In the genomic region with DNA sequence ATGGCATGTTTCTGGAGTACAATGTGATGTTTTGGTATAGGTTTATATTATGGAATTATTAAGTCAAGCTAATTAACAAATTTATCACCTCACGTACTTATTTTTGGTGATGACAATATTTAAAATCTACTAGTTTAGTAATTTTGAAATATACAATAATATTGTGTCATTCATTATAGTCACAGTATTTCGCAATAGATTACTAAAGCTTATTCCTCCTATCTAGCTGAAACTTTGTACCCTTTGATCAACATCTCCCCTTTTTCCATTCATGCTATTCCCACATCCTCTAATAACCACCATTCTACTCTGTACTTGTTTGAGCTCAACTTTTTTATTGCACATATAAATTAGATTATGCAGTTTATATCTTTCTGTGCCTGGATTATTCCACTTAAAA, we compare ENCODE assay signal across 2 cellular contexts.
TF ChIP-seq lines count a peak whose summit lies in the region.

No MANE protein-coding gene starts in this region.

TF ChIP-seq in IMR-90, 13 proteins besides CTCF, POLR2A, EP300 and RAD21 (continued from another document):
- no peak for TF ChIP-seq SMC3 (IDR thresholded peaks at IDR 0.05; ENCODE audit: low read depth, low read length)
TF ChIP-seq in IMR-90: peak in this region for 1.

TF ChIP-seq in K562, 482 proteins besides CTCF, POLR2A, EP300 and RAD21 (continued from another document):
- TF ChIP-seq CEBPG (CRISPR knock-in tag; IDR thresholded peaks at IDR 0.05) (no peak), CEBPG (tag; conservative IDR thresholded peaks at IDR 0.05 in 1 of 2, IDR thresholded peaks at IDR 0.05 in 1 of 2) (peak in 1 of 2 experiments; percentile 50; a peak in 1 of 4 replicates), ZFPM2 (CRISPR knock-in tag; IDR thresholded peaks at IDR 0.05) (no peak)
